In the genomic region with DNA sequence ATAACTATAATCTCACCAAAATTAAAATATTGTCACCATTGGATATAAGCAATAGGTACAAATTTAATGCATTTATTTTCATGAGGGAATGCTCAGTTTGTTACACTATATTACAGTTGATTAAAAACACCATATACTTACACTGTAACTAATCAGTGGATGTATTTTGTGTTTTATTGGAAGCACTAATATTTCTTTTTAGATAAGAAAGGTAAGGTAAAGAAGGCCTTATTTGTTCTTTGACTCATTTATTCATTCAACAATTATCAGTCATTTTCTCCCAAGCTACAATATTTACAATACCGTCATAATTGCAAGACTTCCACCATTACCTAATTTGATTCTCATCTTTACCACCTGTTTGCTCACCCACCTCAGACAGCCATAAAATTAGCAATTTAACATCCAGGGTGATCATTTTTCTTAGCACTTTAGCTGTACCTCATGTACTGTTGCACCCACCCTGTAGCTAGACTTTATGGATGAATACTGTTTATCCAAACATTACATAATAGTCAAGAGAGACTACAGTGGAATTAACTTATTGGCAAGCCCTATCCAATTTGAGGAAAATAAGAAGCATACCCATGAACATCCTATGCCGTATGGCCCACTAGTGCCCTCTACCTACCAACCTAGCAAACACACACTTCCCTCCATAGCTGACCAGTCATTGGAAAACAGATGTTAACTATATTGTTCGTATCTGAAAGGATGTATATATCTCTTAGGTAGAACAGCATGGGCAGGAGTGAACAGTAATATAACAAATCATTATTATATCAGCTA, we compare ENCODE assay signal across 9 cellular contexts.
DNase-seq lines count a peak whose midpoint lies in the region; ATAC-seq lines count a peak whose summit lies in the region.
"Had no signal": no experiment of that assay in that cellular context is flagged by ENCODE, and none has a peak within 500 bp of the region (broad histone marks: within the 10 kb centered on the region; RNA-seq: fewer than 3 reads in every experiment).

No MANE protein-coding gene starts in this region.

- H3K18ac ChIP-seq in neuronal stem cell (ENCODE audit: low read length), result no peak overlapping the region

- 74 to 76% methylated on average over 3 of the region's 3 CpGs for WGBS in aorta, 2 donors
- no CpG with 5 or more reads among the region's 3 CpGs for WGBS in neuronal stem cell (ENCODE audit: extremely low coverage in 2 of 2, insufficient read length in 2 of 2, insufficient replicate concordance in 1 of 2), 2 donors

- H3K27me3 Mint-ChIP-seq in activated CD4-positive, alpha-beta T cell treated with anti-CD3 and anti-CD28 coated beads, Interleukin-2, amount 10 ng/mL, durations not matched to agents 24 days and 14 days, result no peaks in the 10 kb centered on the region

- H4K8ac ChIP-seq in neuronal stem cell (ENCODE audit: low read depth, low read length), result no peak overlapping the region

- H2BK5ac ChIP-seq in neuronal stem cell (ENCODE audit: low read length), result no peak overlapping the region

- no peak overlapping the region for H3K27ac Mint-ChIP-seq in activated CD4-positive, alpha-beta T cell treated with anti-CD3 and anti-CD28 coated beads, Interleukin-2, amount 10 ng/mL, durations not matched to agents 24 days and 14 days

- H3K27ac ChIP-seq in aorta (ENCODE audit: low read depth in 1 of 2, low read length in 2 of 2), result no peak overlapping the region
- no peak overlapping the region for H3K27ac ChIP-seq in neuronal stem cell (replicated peaks; ENCODE audit: low read length)

- no peak overlapping the region for H2AK5ac ChIP-seq in neuronal stem cell (ENCODE audit: low read depth, low read length)

- no peak overlapping the region for H2BK12ac ChIP-seq in neuronal stem cell (ENCODE audit: low read length)

- intact Hi-C loops in aorta (cut with DNase I), result loop anchor here (5.0 kb wide), 4 partner anchors 40 to 100 kb away; no protein-coding TSS in a partner anchor
- intact Hi-C loops in activated CD4-positive, alpha-beta T cell treated with anti-CD3 and anti-CD28 coated beads, Interleukin-2, amount 10 ng/mL, durations not matched to agents 24 days and 14 days (cut with micrococcal nuclease), result no loop called here

- ATAC-seq in aorta (ENCODE audit: low FRiP score), result no peak

- no peak overlapping the region for H4K91ac ChIP-seq in neuronal stem cell (ENCODE audit: low read depth, low read length, poor library complexity)

- no peak overlapping the region for H2BK120ac ChIP-seq in neuronal stem cell (ENCODE audit: low read depth, low read length)

- H3K23ac ChIP-seq in neuronal stem cell (ENCODE audit: low read depth, low read length, poor library complexity), result no peak overlapping the region

- no peaks in the 10 kb centered on the region for H3K9me3 Mint-ChIP-seq in activated CD4-positive, alpha-beta T cell treated with anti-CD3 and anti-CD28 coated beads, Interleukin-2, amount 10 ng/mL, durations not matched to agents 24 days and 14 days

- H3K14ac ChIP-seq in neuronal stem cell (ENCODE audit: low read length), result no peak overlapping the region

- H3K36me3 Mint-ChIP-seq in activated CD4-positive, alpha-beta T cell treated with anti-CD3 and anti-CD28 coated beads, Interleukin-2, amount 10 ng/mL, durations not matched to agents 24 days and 14 days (ENCODE audit: low read depth), result no peaks in the 10 kb centered on the region

- H3K36me3 ChIP-seq in adipocyte (ENCODE audit: control insufficient read depth, insufficient read depth, low read length, severe bottlenecking) (peaks cover 8% of the 10 kb centered on the region), aorta (ENCODE audit: control insufficient read depth in 1 of 2, insufficient read depth in 2 of 2, low read length in 1 of 2) (no peaks in the 10 kb centered on the region), neuronal stem cell (replicated peaks in 1 of 2; ENCODE audit: control insufficient read depth in 2 of 2, insufficient read depth in 2 of 2, low read length in 2 of 2) (peaks cover 0 to 27% of the 10 kb centered on the region in 2 donors)

- no peak overlapping the region for H3K4ac ChIP-seq in neuronal stem cell (ENCODE audit: low read length)

- H3K4me3 ChIP-seq in adipocyte (ENCODE audit: low read length), result no peak overlapping the region
- no peak overlapping the region for H3K4me3 ChIP-seq in aorta (ENCODE audit: low read length in 2 of 2)
- H3K4me3 ChIP-seq in neuronal stem cell (ENCODE audit: low read length in 2 of 2), result no peak overlapping the region
- H3K4me3 ChIP-seq: lung had no signal

- peak; percentile 49 for DNase-seq in ELR (ENCODE audit: low read depth)
- DNase-seq in LoVo (ENCODE audit: low spot score), result peak; percentile 6
- peak; percentile 26 for DNase-seq in adipocyte (ENCODE audit: low read depth)
- DNase-seq in kidney glomerular epithelial cell (lab: John Stamatoyannopoulos, UW), result peak; percentile 33
- DNase-seq in aorta, result no peak
- no peak for DNase-seq in activated CD4-positive, alpha-beta T cell treated with anti-CD3 and anti-CD28 coated beads, Interleukin-2, amount 10 ng/mL, durations not matched to agents 24 days and 14 days
- no peak for DNase-seq in neuronal stem cell (ENCODE audit: low spot score)
- no peak for DNase-seq in NCI-H187 (lab: John Stamatoyannopoulos, UW)

- no peak overlapping the region for H2AFZ ChIP-seq in neuronal stem cell (ENCODE audit: low read length)

- no peak overlapping the region for H2BK15ac ChIP-seq in neuronal stem cell (ENCODE audit: low read length)

- H3K9me3 ChIP-seq in adipocyte (ENCODE audit: control insufficient read depth, low read length) (no peaks in the 10 kb centered on the region), aorta (ENCODE audit: control insufficient read depth, low read length) (no peaks in the 10 kb centered on the region), neuronal stem cell (replicated peaks in 1 of 2; ENCODE audit: control insufficient read depth in 2 of 2, insufficient read depth in 1 of 2, low read depth in 1 of 2, low read length in 2 of 2) (no peaks in the 10 kb centered on the region)

- H3K9ac ChIP-seq in adipocyte (ENCODE audit: low read length) (no peak overlapping the region), neuronal stem cell (ENCODE audit: low read depth, low read length, poor library complexity) (no peak overlapping the region)

- no peak overlapping the region for H3K4me2 ChIP-seq in neuronal stem cell (ENCODE audit: insufficient read depth, low read length, poor library complexity, severe bottlenecking)

- H3K27me3 ChIP-seq in adipocyte (replicated peaks; ENCODE audit: control insufficient read depth, insufficient read depth, low read length) (no peaks in the 10 kb centered on the region), aorta (ENCODE audit: control insufficient read depth in 1 of 2, insufficient read depth in 2 of 2, low read length in 1 of 2) (no peaks in the 10 kb centered on the region), neuronal stem cell (ENCODE audit: control insufficient read depth in 3 of 3, insufficient read depth in 3 of 3, low read depth in 1 of 3, low read length in 3 of 3) (no peaks in the 10 kb centered on the region)

- H3K4me1 Mint-ChIP-seq in activated CD4-positive, alpha-beta T cell treated with anti-CD3 and anti-CD28 coated beads, Interleukin-2, amount 10 ng/mL, durations not matched to agents 24 days and 14 days, result no peaks in the 10 kb centered on the region

- no peaks in the 10 kb centered on the region for H3K79me1 ChIP-seq in neuronal stem cell (ENCODE audit: low read depth, low read length)

- H3K4me1 ChIP-seq in adipocyte (ENCODE audit: control insufficient read depth, insufficient read depth, low read length) (no peaks in the 10 kb centered on the region), aorta (ENCODE audit: control insufficient read depth in 1 of 2, insufficient read depth in 2 of 2, low read length in 2 of 2) (no peaks in the 10 kb centered on the region), neuronal stem cell (ENCODE audit: control insufficient read depth in 2 of 2, insufficient read depth in 1 of 2, low read depth in 1 of 2, low read length in 2 of 2) (no peaks in the 10 kb centered on the region)

- H3K4me3 Mint-ChIP-seq in activated CD4-positive, alpha-beta T cell treated with anti-CD3 and anti-CD28 coated beads, Interleukin-2, amount 10 ng/mL, durations not matched to agents 24 days and 14 days, result no peak overlapping the region

Comparison
In these comparisons a context has a peak if more than half of its experiments do, and no peak if none do; other contexts are left out.
1. DNase-seq: peak in ELR (single experiment), LoVo (single experiment), adipocyte (single experiment) and kidney glomerular epithelial cell (single experiment); none in aorta (0 of 2), activated CD4-positive, alpha-beta T cell treated with anti-CD3 and anti-CD28 coated beads, Interleukin-2, amount 10 ng/mL, durations not matched to agents 24 days and 14 days (single experiment), neuronal stem cell (single experiment) and NCI-H187 (0 of 2).